ENCODE assay signal across 11 cellular contexts in the genomic region with DNA sequence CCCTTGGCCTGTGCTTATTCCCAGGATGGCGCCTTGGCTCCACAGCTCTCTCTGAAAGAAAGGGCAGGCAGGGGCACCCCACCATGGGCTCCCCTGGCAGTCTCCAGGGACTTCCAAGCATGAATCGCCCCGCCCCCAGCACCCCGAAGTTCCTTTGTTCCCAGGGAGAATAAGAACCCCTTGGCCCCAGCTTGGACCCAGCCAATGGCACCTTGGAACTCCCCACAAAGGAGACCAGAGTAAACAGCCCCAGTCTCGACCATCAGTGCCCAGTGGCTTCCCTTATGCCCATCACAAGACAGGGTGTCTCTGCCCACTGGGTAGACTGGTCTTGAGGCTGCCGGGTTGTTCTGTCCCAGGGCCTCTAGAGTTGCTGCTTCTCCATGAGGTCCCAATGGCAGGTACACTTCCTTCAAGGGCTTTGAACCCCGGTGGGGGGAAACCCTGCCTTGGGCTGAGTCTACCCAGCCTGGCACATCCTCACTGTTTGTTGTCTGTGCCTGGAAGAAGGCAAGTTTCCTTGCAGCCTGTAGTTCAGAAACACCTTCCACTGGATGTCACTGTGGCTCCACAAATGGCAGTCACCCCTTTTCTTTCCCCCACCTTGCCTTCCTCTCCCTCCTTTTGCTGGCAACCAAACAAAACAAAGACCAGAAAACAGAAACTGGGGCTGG.
"Had no signal": no experiment of that assay in that cellular context is flagged by ENCODE, and none has a peak within 500 bp of the region (broad histone marks: within the 10 kb centered on the region; RNA-seq: fewer than 3 reads in every experiment).

No MANE protein-coding gene starts in this region.

- H3K4me3 ChIP-seq: colonic mucosa, pancreas, testis had no signal

- H3K9me3 ChIP-seq: colonic mucosa, pancreas, testis had no signal

- H3K27me3 Mint-ChIP-seq: stimulated activated naive CD8-positive, alpha-beta T cell treated with anti-CD3 and anti-CD28 coated beads, Interleukin-15, amount 100 ng/mL, for 72 hours had no signal

- H3K9me3 Mint-ChIP-seq: stimulated activated naive CD8-positive, alpha-beta T cell treated with anti-CD3 and anti-CD28 coated beads, Interleukin-15, amount 100 ng/mL, for 72 hours; T-helper 2 cell treated with Interferon-gamma antibody and Interleukin-4, amounts not matched to agents 5 μg/mL and 100 μg/mL, for 36 hours had no signal

- H3K36me3 ChIP-seq: colonic mucosa, pancreas had no signal

- ATAC-seq: activated CD4-positive, CD25-positive, alpha-beta regulatory T cell treated with anti-CD3 and anti-CD28 coated beads, Interleukin-2, amount 50 U/mL, for 24 hours; pancreas; stimulated activated naive CD8-positive, alpha-beta T cell treated with anti-CD3 and anti-CD28 coated beads, Interleukin-15, amount 100 ng/mL, for 72 hours had no signal

- H3K4me1 ChIP-seq: testis had no signal

- DNase-seq: activated CD8-positive, alpha-beta memory T cell treated with anti-CD3 and anti-CD28 coated beads for 24 hours; activated gamma-delta T cell treated with Interleukin-2 at 50 U/mL for 16 hours; colonic mucosa; effector CD8-positive, alpha-beta T cell; mesendoderm; stimulated activated CD4-positive, alpha-beta T cell treated with anti-CD3 and anti-CD28 coated beads, Interleukin-4, amount 100 ng/mL, for 4 hours; stimulated activated naive CD8-positive, alpha-beta T cell treated with anti-CD3 and anti-CD28 coated beads, Interleukin-15, amount 100 ng/mL, for 72 hours; testis had no signal

- H3K27ac ChIP-seq: colonic mucosa, pancreas, testis had no signal

- H3K27ac Mint-ChIP-seq: stimulated activated naive CD8-positive, alpha-beta T cell treated with anti-CD3 and anti-CD28 coated beads, Interleukin-15, amount 100 ng/mL, for 72 hours had no signal

- H3K4me3 Mint-ChIP-seq: stimulated activated naive CD8-positive, alpha-beta T cell treated with anti-CD3 and anti-CD28 coated beads, Interleukin-15, amount 100 ng/mL, for 72 hours; T-helper 2 cell treated with Interferon-gamma antibody and Interleukin-4, amounts not matched to agents 5 μg/mL and 100 μg/mL, for 36 hours had no signal

- H3K27me3 ChIP-seq: colonic mucosa, testis had no signal
